In genomic region chr19:16828990-16829821, GRCh38 we compare ENCODE assay signal across 1 cellular context.
TF ChIP-seq lines count a peak whose summit lies in the region.

SIN3B (plus strand) TSS chr19:16829398; CDS start chr19:16829421, 23 bp downstream.

TF ChIP-seq in HEK293, 187 proteins besides CTCF, POLR2A, EP300 and RAD21 (continued from another document and continues in another):
- peak; percentile 23; the same call in 1 of the 2 replicates for TF ChIP-seq PRDM10 (tag by site-specific recombination; IDR thresholded peaks at IDR 0.05)
- no peak for TF ChIP-seq PBX3 (CRISPR knock-in tag; IDR thresholded peaks at IDR 0.05)
- no peak for TF ChIP-seq ZNF76 (tag by site-specific recombination; IDR thresholded peaks at IDR 0.05; ENCODE audit: borderline replicate concordance, low read depth)
- peak; percentile 34 for TF ChIP-seq SETDB1 (IDR thresholded peaks at IDR 0.05; ENCODE audit: insufficient read length, low read length)
- peak; percentile 76 for TF ChIP-seq SP7 (tag by site-specific recombination; IDR thresholded peaks at IDR 0.05)
- no peak for TF ChIP-seq ZNF692 (tag by site-specific recombination; IDR thresholded peaks at IDR 0.05)
- TF ChIP-seq YY1 (tag by site-specific recombination; IDR thresholded peaks at IDR 0.05) = peak; percentile 48; the same call in 1 of the 2 replicates
- TF ChIP-seq ZNF140 (tag by site-specific recombination; IDR thresholded peaks at IDR 0.05) = no peak
- peak; percentile 69; the same call in 1 of the 2 replicates for TF ChIP-seq ZXDB (tag by site-specific recombination; IDR thresholded peaks at IDR 0.05)
- TF ChIP-seq OSR2 (tag by site-specific recombination; IDR thresholded peaks at IDR 0.05) = no peak
- TF ChIP-seq ZNF660 (tag by site-specific recombination; IDR thresholded peaks at IDR 0.05) = no peak
- TF ChIP-seq ZBTB48 (tag by site-specific recombination; IDR thresholded peaks at IDR 0.05) = peak; percentile 83
- TF ChIP-seq ZNF404 (tag by site-specific recombination; IDR thresholded peaks at IDR 0.05) = no peak
- no peak for TF ChIP-seq ZSCAN23 (tag by site-specific recombination; IDR thresholded peaks at IDR 0.05)
- TF ChIP-seq PATZ1 (tag by site-specific recombination; IDR thresholded peaks at IDR 0.05) = no peak
- no peak; the same call in 1 of the 2 replicates for TF ChIP-seq ZNF561 (tag by site-specific recombination; IDR thresholded peaks at IDR 0.05; ENCODE audit: borderline replicate concordance)
- TF ChIP-seq ZNF580 (tag by site-specific recombination; IDR thresholded peaks at IDR 0.05) = peak; percentile 62; the same call in 1 of the 2 replicates
- no peak for TF ChIP-seq ZNF248 (tag by site-specific recombination; IDR thresholded peaks at IDR 0.05)
- no peak for TF ChIP-seq ZNF658 (tag by site-specific recombination; IDR thresholded peaks at IDR 0.05)
- no peak for TF ChIP-seq ZFP69B (tag by site-specific recombination; IDR thresholded peaks at IDR 0.05)
- TF ChIP-seq ZNF354C (tag by site-specific recombination; IDR thresholded peaks at IDR 0.05; ENCODE audit: borderline replicate concordance, low read depth) = no peak
- TF ChIP-seq REST (tag by site-specific recombination; IDR thresholded peaks at IDR 0.05) = no peak
- no peak for TF ChIP-seq ZNF416 (tag by site-specific recombination; IDR thresholded peaks at IDR 0.05)
- peak; percentile 82 for TF ChIP-seq SP3 (tag by site-specific recombination; IDR thresholded peaks at IDR 0.05)
- no peak for TF ChIP-seq SCRT1 (tag by site-specific recombination; IDR thresholded peaks at IDR 0.05; ENCODE audit: borderline replicate concordance)
- TF ChIP-seq GLIS2 (tag by site-specific recombination; IDR thresholded peaks at IDR 0.05) = no peak
- TF ChIP-seq ZNF629 (tag by site-specific recombination; IDR thresholded peaks at IDR 0.05) = peak; percentile 28; the same call in 1 of the 2 replicates
- TF ChIP-seq ZNF302 (tag by site-specific recombination; IDR thresholded peaks at IDR 0.05; ENCODE audit: low read depth) = no peak
- 0 out of 2 replicates have a peak, but pooled peaks have one; percentile 21 for TF ChIP-seq ZSCAN30 (tag by site-specific recombination; IDR thresholded peaks at IDR 0.05)
- TF ChIP-seq ZNF23 (tag by site-specific recombination; IDR thresholded peaks at IDR 0.05; ENCODE audit: borderline replicate concordance) = no peak
- TF ChIP-seq ZIC2 (tag by site-specific recombination; IDR thresholded peaks at IDR 0.05) = no peak
- no peak for TF ChIP-seq HOXA7 (CRISPR knock-in tag; IDR thresholded peaks at IDR 0.05; ENCODE audit: borderline replicate concordance)
- TF ChIP-seq ZNF16 (tag by site-specific recombination; IDR thresholded peaks at IDR 0.05; ENCODE audit: low read depth) = no peak
- TF ChIP-seq ZNF398 (tag by site-specific recombination; IDR thresholded peaks at IDR 0.05) = no peak
- no peak for TF ChIP-seq RBAK (tag by site-specific recombination; IDR thresholded peaks at IDR 0.05)
- TF ChIP-seq TCF7L2 (IDR thresholded peaks at IDR 0.05; ENCODE audit: borderline replicate concordance, low read depth, low read length) = 0 out of 2 replicates have a peak, but pooled peaks have one; percentile 32
- no peak for TF ChIP-seq ZNF704 (tag by site-specific recombination; IDR thresholded peaks at IDR 0.05)
- no peak for TF ChIP-seq ZNF548 (tag by site-specific recombination; IDR thresholded peaks at IDR 0.05)
- TF ChIP-seq ZNF202 (tag by site-specific recombination; IDR thresholded peaks at IDR 0.05; ENCODE audit: borderline replicate concordance) = no peak
- no peak for TF ChIP-seq ZNF510 (tag by site-specific recombination; IDR thresholded peaks at IDR 0.05; ENCODE audit: insufficient replicate concordance)
- TF ChIP-seq ZNF148 (tag by site-specific recombination; IDR thresholded peaks at IDR 0.05; ENCODE audit: borderline replicate concordance) = no peak
- peak; percentile 80 for TF ChIP-seq ZBTB17 (tag by site-specific recombination; IDR thresholded peaks at IDR 0.05)
- TF ChIP-seq ZBTB1 (tag by site-specific recombination; IDR thresholded peaks at IDR 0.05) = no peak
- TF ChIP-seq ZNF138 (tag by site-specific recombination; IDR thresholded peaks at IDR 0.05; ENCODE audit: borderline replicate concordance) = no peak
- TF ChIP-seq MZF1 (tag by site-specific recombination; IDR thresholded peaks at IDR 0.05; ENCODE audit: borderline replicate concordance) = 0 out of 2 replicates have a peak, but pooled peaks have one; percentile 15
- TF ChIP-seq ZNF341 (tag by site-specific recombination; IDR thresholded peaks at IDR 0.05; ENCODE audit: low read depth) = no peak
- TF ChIP-seq ZNF777 (tag by site-specific recombination; IDR thresholded peaks at IDR 0.05; ENCODE audit: borderline replicate concordance) = no peak
